In the genomic region with DNA sequence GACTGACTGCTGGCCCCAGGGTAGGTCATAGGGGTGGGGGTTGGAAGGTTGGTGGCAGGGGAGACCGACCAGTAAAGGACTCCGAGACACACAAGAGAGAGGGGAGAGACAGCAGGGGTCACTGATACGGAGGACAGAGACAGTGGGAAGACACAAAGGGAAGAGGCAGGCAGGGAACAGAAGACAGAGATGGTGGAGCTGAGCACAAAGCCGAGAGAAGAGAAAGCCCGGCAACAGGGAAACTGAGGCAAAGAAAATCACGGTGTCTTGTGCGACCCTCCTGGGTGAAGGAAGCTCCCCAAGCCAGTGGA, we compare ENCODE assay signal across 11 cellular contexts. TPM values are rescaled to one million over a fixed set of nuclear protein-coding genes. Genes with fewer than 3 reads are reported as not detected.
DNase-seq lines count a peak whose midpoint lies in the region; ATAC-seq and TF ChIP-seq lines count a peak whose summit lies in the region.
"Had no signal": no experiment of that assay in that cellular context is flagged by ENCODE, and none has a peak within 500 bp of the region (broad histone marks: within the 10 kb centered on the region; RNA-seq: fewer than 3 reads in every experiment).

No MANE protein-coding gene starts in this region.

- no peaks in the 10 kb centered on the region for H3K79me2 ChIP-seq in ACC112 (ENCODE audit: control insufficient read depth, insufficient read depth, low read length, unreplicated experiment)
- no peaks in the 10 kb centered on the region for H3K79me2 ChIP-seq in parathyroid adenoma

- H3K27me3 Mint-ChIP-seq in T-cell: peaks cover 33 to 53% of the 10 kb centered on the region in 2 donors

- no peaks in the 10 kb centered on the region for H3K9me3 ChIP-seq in right atrium auricular region
- H3K9me3 ChIP-seq in parathyroid adenoma (ENCODE audit: control insufficient read depth, low read length): no peaks in the 10 kb centered on the region

- CTCF ChIA-PET in T-cell (lab: Charles Lee): no interaction called here

- H3K4me1 ChIP-seq in ACC112 (ENCODE audit: control insufficient read depth, insufficient read depth, low read length, unreplicated experiment) (peaks cover 36% of the 10 kb centered on the region), right atrium auricular region (peaks cover 0 to 76% of the 10 kb centered on the region in 2 donors), parathyroid adenoma (no peaks in the 10 kb centered on the region)

- peaks cover 8 to 11% (median 10%) of the 10 kb centered on the region in 3 donors for H3K4me1 Mint-ChIP-seq in T-cell

- no peaks in the 10 kb centered on the region for H3K36me3 ChIP-seq in ACC112 (ENCODE audit: insufficient read depth, low read length)
- H3K36me3 ChIP-seq in right atrium auricular region: peaks cover 18% of the 10 kb centered on the region
- H3K36me3 ChIP-seq in parathyroid adenoma (ENCODE audit: control insufficient read depth, insufficient read depth, low read length): no peaks in the 10 kb centered on the region

- no peak overlapping the region for H3K9ac ChIP-seq in parathyroid adenoma

- H3K27ac ChIP-seq in ACC112 (ENCODE audit: low read depth, low read length): no peak overlapping the region
- peak overlapping the region; percentile 91 to 98 for H3K27ac ChIP-seq in right atrium auricular region
- no peak overlapping the region for H3K27ac ChIP-seq in parathyroid adenoma

- H2AFZ ChIP-seq in ACC112 (ENCODE audit: low read length, unreplicated experiment): no peak overlapping the region
- peak overlapping the region; percentile 64 for H2AFZ ChIP-seq in parathyroid adenoma

- no peak overlapping the region for H3K4me2 ChIP-seq in parathyroid adenoma (ENCODE audit: low read length)

- H3K27me3 ChIP-seq in ACC112 (ENCODE audit: insufficient read depth, low read length) (peaks cover 30% of the 10 kb centered on the region), right atrium auricular region (no peaks in the 10 kb centered on the region), parathyroid adenoma (ENCODE audit: control insufficient read depth, insufficient read depth, low read length) (no peaks in the 10 kb centered on the region)

- no peak for TF ChIP-seq CTCF in right atrium auricular region (IDR thresholded peaks at IDR 0.05)
- TF ChIP-seq CTCF in parathyroid adenoma (IDR thresholded peaks at IDR 0.05): no peak

- peak overlapping the region in 2 of 3 donors; percentile 7 to 65 for H3K4me3 Mint-ChIP-seq in T-cell
- H3K4me3 Mint-ChIP-seq: activated CD4-positive, alpha-beta T cell treated with anti-CD3 and anti-CD28 coated beads for 36 hours had no signal

- POLR2A ChIA-PET in T-cell (lab: Charles Lee): no interaction called here

- no peaks in the 10 kb centered on the region for H3K9me3 Mint-ChIP-seq in T-cell
- H3K9me3 Mint-ChIP-seq: CD4-positive, CD25-positive, alpha-beta regulatory T cell had no signal

- peak overlapping the region; percentile 52; the same call in 1 of the 2 replicates for H3K4me3 ChIP-seq in ACC112 (ENCODE audit: low read depth, low read length)
- H3K4me3 ChIP-seq in right atrium auricular region: peak overlapping the region; percentile 67 to 72
- no peak overlapping the region for H3K4me3 ChIP-seq in parathyroid adenoma (ENCODE audit: low read depth, low read length)

- no peak overlapping the region for H3K27ac Mint-ChIP-seq in T-cell
- H3K27ac Mint-ChIP-seq: activated CD4-positive, alpha-beta T cell treated with anti-CD3 and anti-CD28 coated beads for 36 hours; CD4-positive, CD25-positive, alpha-beta regulatory T cell had no signal

- no peak for ATAC-seq in T-cell (replicated peaks in 1 of 4)
- ATAC-seq: activated CD4-positive, alpha-beta T cell treated with anti-CD3 and anti-CD28 coated beads for 36 hours had no signal

- no peaks in the 10 kb centered on the region for H3K36me3 Mint-ChIP-seq in T-cell
- H3K36me3 Mint-ChIP-seq: CD4-positive, CD25-positive, alpha-beta regulatory T cell had no signal

- DNase-seq in T-cell: no peak
- no peak for DNase-seq in right atrium auricular region (ENCODE audit: low spot score)
- no peak for DNase-seq in activated CD4-positive, alpha-beta T cell treated with anti-CD3 and anti-CD28 coated beads for 4 hours
- no peak for DNase-seq in kidney glomerular epithelial cell (lab: John Stamatoyannopoulos, UW)
- DNase-seq in NCI-H1417 treated with DMSO at 0.1 percent for 48 hours (lab: John Stamatoyannopoulos, UW): no peak
- no peak for DNase-seq in anterior cingulate cortex (lab: John Stamatoyannopoulos, UW)
- DNase-seq: activated CD4-positive, alpha-beta T cell treated with anti-CD3 and anti-CD28 coated beads for 36 hours; amygdala; CD4-positive, CD25-positive, alpha-beta regulatory T cell had no signal

RNA-seq across cellular contexts. Expression of gene RASL12, which starts 0.5 kb away (rescaled TPM):
- total RNA-seq in T-cell (under 1 TPM in 2 of 5 donors, not detected in 3; 0.09 to 0.18 TPM), right atrium auricular region (100 to 1,000 TPM in 1 of 2 donors, 10 to 100 TPM in 1; 83.3 to 183 TPM)
- total RNA-seq: activated CD4-positive, alpha-beta T cell treated with anti-CD3 and anti-CD28 coated beads for 36 hours; CD4-positive, CD25-positive, alpha-beta regulatory T cell had no signal

RNA-seq across cellular contexts. Expression of gene KBTBD13, which starts 9.3 kb away (rescaled TPM):
- total RNA-seq in T-cell (not detected), right atrium auricular region (1 to 10 TPM; 2.6 to 4.4 TPM)
- total RNA-seq: activated CD4-positive, alpha-beta T cell treated with anti-CD3 and anti-CD28 coated beads for 36 hours; CD4-positive, CD25-positive, alpha-beta regulatory T cell had no signal

RNA-seq across cellular contexts. Expression of gene SLC51B, which starts 22.1 kb away (rescaled TPM):
- total RNA-seq in T-cell (not detected), right atrium auricular region (not detected)
- total RNA-seq: activated CD4-positive, alpha-beta T cell treated with anti-CD3 and anti-CD28 coated beads for 36 hours; CD4-positive, CD25-positive, alpha-beta regulatory T cell had no signal

RNA-seq across cellular contexts. Expression of gene MTFMT, which starts 37.9 kb away (rescaled TPM):
- 10 to 100 TPM; 10.3 to 22.0 (median 19.2) TPM for total RNA-seq in T-cell
- 10 to 100 TPM; 24.1 to 25.9 TPM for total RNA-seq in right atrium auricular region

RNA-seq across cellular contexts. Expression of gene UBAP1L, which starts 47.7 kb away (rescaled TPM):
- total RNA-seq in T-cell: 10 to 100 TPM; 12.5 to 15.1 (median 13.2) TPM
- 1 to 10 TPM in 1 of 2 donors, under 1 TPM in 1; 0.48 to 1.1 TPM for total RNA-seq in right atrium auricular region

Comparison
In these comparisons a context has a peak if more than half of its experiments do, and no peak if none do; other contexts are left out.
1. H3K27ac ChIP-seq: peak in right atrium auricular region (2 of 2); none in ACC112 (single experiment) and parathyroid adenoma (single experiment).
2. RNA of gene RASL12, which starts 0.5 kb away (total RNA-seq): 83.3 to 183 TPM in right atrium auricular region; 0.09 to 0.18 TPM in T-cell; every median in the first group is over 10 times any median in the second.